ENCODE assay signal across 12 cellular contexts in genomic region chr3:142863010-142863787, GRCh38. TPM values are rescaled to one million over a fixed set of nuclear protein-coding genes. Genes with fewer than 3 reads are reported as not detected.
DNase-seq lines count a peak whose midpoint lies in the region; ATAC-seq and TF ChIP-seq lines count a peak whose summit lies in the region.
"Had no signal": no experiment of that assay in that cellular context is flagged by ENCODE, and none has a peak within 500 bp of the region (broad histone marks: within the 10 kb centered on the region; RNA-seq: fewer than 3 reads in every experiment).

No MANE protein-coding gene starts in this region.

- H3K9me3 Mint-ChIP-seq in chondrocyte (ENCODE audit: low read depth) (peaks cover 4% of the 10 kb centered on the region), neural progenitor cell (no peaks in the 10 kb centered on the region), HFFc6 (no peaks in the 10 kb centered on the region)
- H3K9me3 Mint-ChIP-seq: activated CD4-positive, alpha-beta T cell treated with anti-CD3 and anti-CD28 coated beads, Interleukin-2, amount 10 ng/mL, durations not matched to agents 24 days and 14 days had no signal

- H3K27ac Mint-ChIP-seq in chondrocyte (ENCODE audit: unreplicated experiment) = peak overlapping the region; percentile 38
- H3K27ac Mint-ChIP-seq in neural progenitor cell = no peak overlapping the region
- no peak overlapping the region for H3K27ac Mint-ChIP-seq in HFFc6
- H3K27ac Mint-ChIP-seq: activated CD4-positive, alpha-beta T cell treated with anti-CD3 and anti-CD28 coated beads, Interleukin-2, amount 10 ng/mL, durations not matched to agents 24 days and 14 days had no signal

- H3K36me3 ChIP-seq in GM23248 (ENCODE audit: low read depth) (no peaks in the 10 kb centered on the region), neural progenitor cell (no peaks in the 10 kb centered on the region)

- DNase-seq in GM23248 = peak; percentile 91
- DNase-seq in NCI-H226 = peak; percentile 22
- DNase-seq in chondrocyte (ENCODE audit: low spot score) = no peak
- DNase-seq in neural progenitor cell (ENCODE audit: low spot score) = peak; percentile 15
- DNase-seq in HFFc6 = no peak
- DNase-seq: activated CD4-positive, alpha-beta T cell treated with anti-CD3 and anti-CD28 coated beads, Interleukin-2, amount 10 ng/mL, durations not matched to agents 24 days and 14 days; NCI-H2029; stimulated activated CD4-positive, alpha-beta T cell treated with anti-CD3 and anti-CD28 coated beads, Interleukin-2, amount 100 ng/mL, for 48 hours had no signal

- peak overlapping the region; percentile 83 for H3K4me2 ChIP-seq in GM23248 (ENCODE audit: unreplicated experiment)
- peak overlapping the region; percentile 27 for H3K4me2 ChIP-seq in neural progenitor cell

- H3K27me3 ChIP-seq in GM23248 (replicated peaks; ENCODE audit: insufficient read depth) (no peaks in the 10 kb centered on the region), neural progenitor cell (no peaks in the 10 kb centered on the region)

- H3K79me2 ChIP-seq in GM23248 (ENCODE audit: insufficient read depth) = no peaks in the 10 kb centered on the region
- H3K79me2 ChIP-seq in neural progenitor cell (ENCODE audit: low read depth) = no peaks in the 10 kb centered on the region

- H4K20me1 ChIP-seq in GM23248 (ENCODE audit: insufficient read depth) (no peaks in the 10 kb centered on the region), neural progenitor cell (ENCODE audit: low read depth) (no peaks in the 10 kb centered on the region)

- TF ChIP-seq CTCF in chondrocyte (IDR thresholded peaks at IDR 0.05) (no peak), neural progenitor cell (IDR thresholded peaks at IDR 0.05) (no peak), HFFc6 (IDR thresholded peaks at IDR 0.05) (no peak)

- H3K4me1 ChIP-seq in GM23248 (ENCODE audit: insufficient read depth) (peaks cover 14% of the 10 kb centered on the region), neural progenitor cell (peaks cover 17% of the 10 kb centered on the region)

- H3K36me3 Mint-ChIP-seq in chondrocyte (ENCODE audit: low read depth) (no peaks in the 10 kb centered on the region), neural progenitor cell (no peaks in the 10 kb centered on the region), HFFc6 (ENCODE audit: low read depth) (no peaks in the 10 kb centered on the region)

- H3K9ac ChIP-seq in GM23248 (peak overlapping the region; percentile 49), neural progenitor cell (no peak overlapping the region)

- WGBS in GM23248 (ENCODE audit: low coverage in 1 of 2, low lambda C conversion rate in 2 of 2, missing lambda C conversion rate in 2 of 2), 2 experiments = 15% methylated on average over 7 of the region's 7 CpGs

- H3K4me3 ChIP-seq in GM23248 (peak overlapping the region; percentile 60), neural progenitor cell (no peak overlapping the region)
- H3K4me3 ChIP-seq: lung had no signal

- H3K27me3 Mint-ChIP-seq in chondrocyte (ENCODE audit: low read depth) (peaks cover 4% of the 10 kb centered on the region), neural progenitor cell (ENCODE audit: insufficient read depth, low read depth) (peaks cover 3% of the 10 kb centered on the region), HFFc6 (ENCODE audit: insufficient read depth) (peaks cover 19% of the 10 kb centered on the region)

- H3K9me3 ChIP-seq in GM23248 (ENCODE audit: low read depth) (no peaks in the 10 kb centered on the region), neural progenitor cell (ENCODE audit: low read depth) (no peaks in the 10 kb centered on the region)

- H3F3A ChIP-seq in GM23248 (ENCODE audit: insufficient read depth) (peaks cover 24% of the 10 kb centered on the region), neural progenitor cell (ENCODE audit: low read depth) (no peaks in the 10 kb centered on the region)

- H2AFZ ChIP-seq in GM23248 (peak overlapping the region; percentile 44), neural progenitor cell (replicated peaks) (peak overlapping the region; percentile 64)

- in situ Hi-C loops in GM23248 (cut with MboI) = no loop called here

- ATAC-seq in HG03442 (IDR thresholded peaks at IDR 0.05; ENCODE audit: unreplicated experiment) = no peak
- ATAC-seq in HG03025 (IDR thresholded peaks at IDR 0.05; ENCODE audit: low FRiP score, unreplicated experiment) = no peak
- ATAC-seq in GM18861 (IDR thresholded peaks at IDR 0.05; ENCODE audit: unreplicated experiment) = no peak

- no peak overlapping the region for H3K4me3 Mint-ChIP-seq in chondrocyte (ENCODE audit: unreplicated experiment)
- H3K4me3 Mint-ChIP-seq in neural progenitor cell = no peak overlapping the region
- H3K4me3 Mint-ChIP-seq in HFFc6 = no peak overlapping the region
- H3K4me3 Mint-ChIP-seq: activated CD4-positive, alpha-beta T cell treated with anti-CD3 and anti-CD28 coated beads, Interleukin-2, amount 10 ng/mL, durations not matched to agents 24 days and 14 days had no signal

- H3K4me1 Mint-ChIP-seq in chondrocyte (ENCODE audit: low read depth) (peaks cover 21% of the 10 kb centered on the region), neural progenitor cell (no peaks in the 10 kb centered on the region), HFFc6 (ENCODE audit: low read depth) (peaks cover 13% of the 10 kb centered on the region)

- H3K27ac ChIP-seq in GM23248 (peak overlapping the region; percentile 73), neural progenitor cell (no peak overlapping the region)

- no peaks in the 10 kb centered on the region for H3K9me2 ChIP-seq in GM23248 (ENCODE audit: insufficient read depth)

RNA-seq across cellular contexts. Expression of gene PCOLCE2, which starts 25.7 kb away (rescaled TPM):
- 46.4 and 69.2 TPM in 2 replicates for total RNA-seq in GM23248 (2014; rRNA removed; shearing (Covaris generic))
- polyA plus RNA-seq in GM23248 (2016; fragmentation: Nextera tagmentation; extraction: Ambion mirVana) = 45.4 and 48.5 TPM in 2 replicates
- 2.6 to 9.3 TPM (median 2.7 TPM) in 3 replicates for total RNA-seq in chondrocyte
- total RNA-seq in neural progenitor cell (ENCODE audit: low replicate concordance) = 18.2 and 32.5 TPM in 2 replicates
- 10 to 100 TPM in 4 of 6 experiments, 1 to 10 TPM in 1, under 1 TPM in 1; 0.74 to 17.3 (median 14.6) TPM for total RNA-seq in HFFc6 (2021; fragmentation: NEBNext Ultra II Directional; extraction: Animal tissue kit (Norgen Biotek cat#: 25700))

Comparison
In these comparisons a context has a peak if more than half of its experiments do, and no peak if none do; other contexts are left out.
1. DNase-seq: peak in GM23248 (single experiment), NCI-H226 (single experiment) and neural progenitor cell (single experiment); none in chondrocyte (single experiment) and HFFc6 (single experiment).